14 cellular contexts compared by ENCODE assay signal in genomic region chr12:26636710-26637328, GRCh38.
A peak's percentile ranks its signal among the peaks of the same experiment; 100 is the strongest.
DNase-seq lines count a peak whose midpoint lies in the region; ATAC-seq, FAIRE-seq and TF ChIP-seq lines count a peak whose summit lies in the region.
"Had no signal": no experiment of that assay in that cellular context is flagged by ENCODE, and none has a peak within 500 bp of the region (broad histone marks: within the 10 kb centered on the region; RNA-seq: fewer than 3 reads in every experiment).

No MANE protein-coding gene starts in this region.

- no peak for DNase-seq in H54 (ENCODE audit: insufficient read length, low spot score)
- peak; percentile 71 for DNase-seq in fibroblast of peridontal ligament (ENCODE audit: extremely low read depth)
- DNase-seq in renal cortical epithelial cell (ENCODE audit: low read depth): peak; percentile 88
- no peak for DNase-seq in DMS153 treated with DMSO at 0.1 percent for 48 hours (lab: John Stamatoyannopoulos, UW; ENCODE audit: unreplicated experiment)
- no peak for DNase-seq in C1 segment of cervical spinal cord (lab: John Stamatoyannopoulos, UW)
- DNase-seq in COLO829 (ENCODE audit: low spot score): no peak
- DNase-seq in Peyer's patch: no peak
- DNase-seq: activated CD8-positive, alpha-beta memory T cell treated with anti-CD3 and anti-CD28 coated beads, Interleukin-2, amount 50 U/mL, for 48 hours; Karpas-422; NCI-H2081 treated with DMSO at 0.1 percent for 48 hours; nephron progenitor cell had no signal

- no peak overlapping the region for H3K27ac ChIP-seq in Peyer's patch

- H3K4me1 ChIP-seq in Peyer's patch: no peaks in the 10 kb centered on the region

- H3K36me3 ChIP-seq in Peyer's patch: no peaks in the 10 kb centered on the region

- H3K9me3 ChIP-seq in Peyer's patch: no peaks in the 10 kb centered on the region
- H3K9me3 ChIP-seq: Caco-2 had no signal

- TF ChIP-seq CTCF in Peyer's patch (IDR thresholded peaks at IDR 0.05): no peak

- FAIRE-seq in H54 (lab: Jason Lieb, UNC): peak; percentile 98
- FAIRE-seq: GM12891 had no signal

- TF ChIP-seq POLR2A in H54 (IDR thresholded peaks at IDR 0.05; ENCODE audit: low read depth, low read length): no peak
- TF ChIP-seq POLR2A in Peyer's patch (IDR thresholded peaks at IDR 0.05): no peak

- H3K27me3 ChIP-seq in Peyer's patch: no peaks in the 10 kb centered on the region

- peak; percentile 63 for ATAC-seq in SK-N-SH treated with all-trans-retinoic acid at 6 μM for 48 hours

- H3K4me3 ChIP-seq in Peyer's patch: no peak overlapping the region

TF ChIP-seq in SK-N-SH treated with all-trans-retinoic acid at 6 μM for 48 hours, 23 proteins besides CTCF, POLR2A, EP300 and RAD21:
- no peak for TF ChIP-seq RARB (CRISPR knock-in tag; IDR thresholded peaks at IDR 0.05)
- peak; percentile 61; the same call in 1 of the 2 replicates for TF ChIP-seq ISL1 (CRISPR knock-in tag; IDR thresholded peaks at IDR 0.05)
- no peak for TF ChIP-seq ESRRG (CRISPR knock-in tag; IDR thresholded peaks at IDR 0.05)
- no peak for TF ChIP-seq OSR1 (CRISPR knock-in tag; IDR thresholded peaks at IDR 0.05)
- no peak for TF ChIP-seq CREB5 (CRISPR knock-in tag; IDR thresholded peaks at IDR 0.05; ENCODE audit: low read depth)

Comparison
In these comparisons a context has a peak if more than half of its experiments do, and no peak if none do; other contexts are left out.
1. DNase-seq: peak in fibroblast of peridontal ligament (single experiment) and renal cortical epithelial cell (single experiment); none in H54 (single experiment), DMS153 treated with DMSO at 0.1 percent for 48 hours (single experiment), C1 segment of cervical spinal cord (0 of 14), COLO829 (single experiment) and Peyer's patch (0 of 3).